Comparison of ENCODE assay signal across 19 cellular contexts in genomic region chr2:62698653-62699052, GRCh38. TPM values are rescaled to one million over a fixed set of nuclear protein-coding genes. Genes with fewer than 3 reads are reported as not detected.
A peak's percentile ranks its signal among the peaks of the same experiment; 100 is the strongest.
DNase-seq lines count a peak whose midpoint lies in the region; ATAC-seq and TF ChIP-seq lines count a peak whose summit lies in the region.
"Had no signal": no experiment of that assay in that cellular context is flagged by ENCODE, and none has a peak within 500 bp of the region (broad histone marks: within the 10 kb centered on the region; RNA-seq: fewer than 3 reads in every experiment).

No MANE protein-coding gene starts in this region.

- H3K36me3 ChIP-seq in SK-N-SH (replicated peaks in 1 of 2; ENCODE audit: control insufficient read depth in 1 of 2, insufficient read depth in 2 of 2, low read length in 1 of 2) (no peaks in the 10 kb centered on the region), right lobe of liver (no peaks in the 10 kb centered on the region), thyroid gland (no peaks in the 10 kb centered on the region), suprapubic skin (no peaks in the 10 kb centered on the region)
- H3K36me3 ChIP-seq: BLaER1 treated with 17β-estradiol and CSF1 and Interleukin-3, amounts not matched to agents 10 nM and 100 nM; MG63 had no signal

- H3K9me3 ChIP-seq in SK-N-SH (no peaks in the 10 kb centered on the region), right lobe of liver (no peaks in the 10 kb centered on the region), thyroid gland (no peaks in the 10 kb centered on the region), suprapubic skin (no peaks in the 10 kb centered on the region)
- H3K9me3 ChIP-seq: BLaER1 treated with 17β-estradiol and CSF1 and Interleukin-3, amounts not matched to agents 10 nM and 100 nM; MG63 had no signal

- CTCF ChIA-PET in SK-N-SH (lab: Yijun Ruan, JAX): interaction anchor here (1.2 kb wide), 1 partner anchor 12 kb away, joined by 3 read pairs; no protein-coding TSS in a partner anchor

- H3K9ac ChIP-seq in SK-N-SH: no peak overlapping the region
- H3K9ac ChIP-seq: BLaER1 treated with 17β-estradiol and CSF1 and Interleukin-3, amounts not matched to agents 10 nM and 100 nM had no signal

- H4K20me1 ChIP-seq in SK-N-SH (ENCODE audit: insufficient read depth): no peaks in the 10 kb centered on the region
- H4K20me1 ChIP-seq: BLaER1 treated with 17β-estradiol and CSF1 and Interleukin-3, amounts not matched to agents 10 nM and 100 nM had no signal

- H3K27me3 ChIP-seq in SK-N-SH (ENCODE audit: insufficient read depth): no peaks in the 10 kb centered on the region
- no peaks in the 10 kb centered on the region for H3K27me3 ChIP-seq in right lobe of liver
- H3K27me3 ChIP-seq in thyroid gland: no peaks in the 10 kb centered on the region
- no peaks in the 10 kb centered on the region for H3K27me3 ChIP-seq in suprapubic skin
- H3K27me3 ChIP-seq: BLaER1 treated with 17β-estradiol and CSF1 and Interleukin-3, amounts not matched to agents 10 nM and 100 nM; MG63 had no signal

- 86% methylated on average over 1 of the region's 1 CpG for WGBS in SK-N-SH (ENCODE audit: low lambda C conversion rate)
- WGBS in right lobe of liver (ENCODE audit: insufficient coverage, low coverage, low lambda C conversion rate, missing lambda C conversion rate): 35% methylated on average over 1 of the region's 1 CpG
- WGBS in thyroid gland, 2 donors: 58 to 59% methylated on average over 1 of the region's 1 CpG
- WGBS in suprapubic skin: 60% methylated on average over 1 of the region's 1 CpG

- no peaks in the 10 kb centered on the region for H3K79me2 ChIP-seq in SK-N-SH (ENCODE audit: insufficient read depth)

- no peak for DNase-seq in SK-N-SH
- DNase-seq in epithelial cell of esophagus (ENCODE audit: low read depth): peak; percentile 52
- peak; percentile 60 to 87 (median 74) for DNase-seq in right lobe of liver
- DNase-seq in thyroid gland: peak; percentile 76 to 85
- DNase-seq in SW 1271 (lab: John Stamatoyannopoulos, UW): no peak
- no peak for DNase-seq in suprapubic skin (ENCODE audit: low spot score in 2 of 2)
- DNase-seq: DMS 273 treated with DMSO at 0.1 percent for 48 hours, GDM1, GOT3, MG63, NCI-H1092 treated with DMSO at 0.1 percent for 48 hours, NCI-H2081 treated with DMSO at 0.1 percent for 48 hours, NCI-H510A treated with DMSO at 0.1 percent for 48 hours, NCI-H82 had no signal

- H3K4me2 ChIP-seq in SK-N-SH: no peak overlapping the region
- H3K4me2 ChIP-seq: BLaER1 treated with 17β-estradiol and CSF1 and Interleukin-3, amounts not matched to agents 10 nM and 100 nM had no signal

- H3K27ac ChIP-seq in SK-N-SH (ENCODE audit: low read depth in 2 of 2, low read length in 1 of 2): no peak overlapping the region
- peak overlapping the region; percentile 39 to 67 (median 63) for H3K27ac ChIP-seq in right lobe of liver
- H3K27ac ChIP-seq in thyroid gland: peak overlapping the region in 1 of 3 donors; percentile 11
- H3K27ac ChIP-seq in suprapubic skin: no peak overlapping the region
- H3K27ac ChIP-seq: 22Rv1; BLaER1 treated with 17β-estradiol and CSF1 and Interleukin-3, amounts not matched to agents 10 nM and 100 nM had no signal

- H2AFZ ChIP-seq in SK-N-SH (ENCODE audit: low read depth): no peak overlapping the region

- no peak for TF ChIP-seq RAD21 in SK-N-SH (IDR thresholded peaks at IDR 0.05; ENCODE audit: low read length)

- H3K4me3 ChIP-seq in SK-N-SH (ENCODE audit: low read depth in 2 of 2, low read length in 1 of 2) (no peak overlapping the region), epithelial cell of esophagus (ENCODE audit: low read length) (no peak overlapping the region), right lobe of liver (peak overlapping the region; percentile 1 to 25 (median 8)), thyroid gland (replicated peaks in 1 of 3) (no peak overlapping the region), suprapubic skin (no peak overlapping the region)
- H3K4me3 ChIP-seq: BLaER1 treated with 17β-estradiol and CSF1 and Interleukin-3, amounts not matched to agents 10 nM and 100 nM; GM12878; MG63 had no signal

- ATAC-seq in SK-N-SH treated with all-trans-retinoic acid at 6 μM for 48 hours (peak; percentile 32; the same call in 2 of the 3 replicates), right lobe of liver (peak; percentile 89 to 96 (median 94)), HG03108 (IDR thresholded peaks at IDR 0.05; ENCODE audit: unreplicated experiment) (no peak)
- ATAC-seq: GM12878 had no signal

- H3K9me2 ChIP-seq in SK-N-SH: no peaks in the 10 kb centered on the region

- TF ChIP-seq CTCF in SK-N-SH (IDR thresholded peaks at IDR 0.05): no peak
- TF ChIP-seq CTCF in epithelial cell of esophagus (IDR thresholded peaks at IDR 0.05; ENCODE audit: insufficient read depth, low read depth, low read length, missing control alignments): no peak
- TF ChIP-seq CTCF in right lobe of liver (IDR thresholded peaks at IDR 0.05): no peak
- TF ChIP-seq CTCF in thyroid gland (IDR thresholded peaks at IDR 0.05): no peak
- TF ChIP-seq CTCF in suprapubic skin (IDR thresholded peaks at IDR 0.05): no peak

- H3F3A ChIP-seq in SK-N-SH (replicated peaks; ENCODE audit: insufficient read depth): no peaks in the 10 kb centered on the region

- intact Hi-C loops in right lobe of liver (cut with DNase I) (no loop called here), thyroid gland (cut with DNase I) (no loop called here)

- POLR2A ChIA-PET in SK-N-SH (lab: Yijun Ruan, JAX): no interaction called here

- TF ChIP-seq EP300 in SK-N-SH (IDR thresholded peaks at IDR 0.05; ENCODE audit: borderline replicate concordance in 1 of 2, low read depth in 1 of 2, low read length in 1 of 2): no peak
- TF ChIP-seq EP300 in suprapubic skin (IDR thresholded peaks at IDR 0.05): no peak

- H3K4me1 ChIP-seq in SK-N-SH (ENCODE audit: control insufficient read depth in 1 of 2, insufficient read depth in 2 of 2, low read depth in 1 of 2, low read length in 1 of 2) (no peaks in the 10 kb centered on the region), right lobe of liver (peaks cover 0 to 31% (median 10%) of the 10 kb centered on the region in 4 donors), thyroid gland (peaks cover 6 to 11% of the 10 kb centered on the region in 2 donors), suprapubic skin (peaks cover 4% of the 10 kb centered on the region)
- H3K4me1 ChIP-seq: BLaER1 treated with 17β-estradiol and CSF1 and Interleukin-3, amounts not matched to agents 10 nM and 100 nM had no signal

- TF ChIP-seq POLR2A in right lobe of liver (IDR thresholded peaks at IDR 0.05) (peak; percentile 40), thyroid gland (IDR thresholded peaks at IDR 0.05) (no peak), suprapubic skin (IDR thresholded peaks at IDR 0.05) (no peak)

TF ChIP-seq in SK-N-SH treated with all-trans-retinoic acid at 6 μM for 48 hours, 23 proteins besides CTCF, POLR2A, EP300 and RAD21 (continues in another document):
- no peak for TF ChIP-seq POU6F1 (CRISPR knock-in tag; IDR thresholded peaks at IDR 0.05; ENCODE audit: borderline replicate concordance, low read depth)
- no peak for TF ChIP-seq RARB (CRISPR knock-in tag; IDR thresholded peaks at IDR 0.05)
- TF ChIP-seq PPARA (CRISPR knock-in tag; IDR thresholded peaks at IDR 0.05; ENCODE audit: borderline replicate concordance): no peak
- no peak for TF ChIP-seq CSDC2 (CRISPR knock-in tag; IDR thresholded peaks at IDR 0.05)

TF ChIP-seq in SK-N-SH, 30 proteins besides CTCF, POLR2A, EP300 and RAD21 (continues in another document):
- TF ChIP-seq TEAD4 (IDR thresholded peaks at IDR 0.05; ENCODE audit: borderline replicate concordance, insufficient read depth): no peak
- TF ChIP-seq ELF1 (IDR thresholded peaks at IDR 0.05): no peak
- TF ChIP-seq FOXM1 (IDR thresholded peaks at IDR 0.05; ENCODE audit: low read depth): no peak
- TF ChIP-seq USF1 (IDR thresholded peaks at IDR 0.05; ENCODE audit: borderline replicate concordance, low read depth): no peak
- no peak for TF ChIP-seq TAF1 (IDR thresholded peaks at IDR 0.05; ENCODE audit: borderline replicate concordance, low read depth, low read length)
- no peak for TF ChIP-seq GABPA (IDR thresholded peaks at IDR 0.05; ENCODE audit: low read depth)
- no peak for TF ChIP-seq CHD2 (IDR thresholded peaks at IDR 0.05; ENCODE audit: low read length, partially characterized antibody)
- no peak for TF ChIP-seq MEF2A (IDR thresholded peaks at IDR 0.05; ENCODE audit: borderline replicate concordance, low read depth)
- TF ChIP-seq MXI1 (IDR thresholded peaks at IDR 0.05; ENCODE audit: low read depth, low read length): no peak
- no peak for TF ChIP-seq SMC3 (IDR thresholded peaks at IDR 0.05; ENCODE audit: low read depth, low read length)
- no peak for TF ChIP-seq JUND (IDR thresholded peaks at IDR 0.05)
- TF ChIP-seq ZBTB33 (IDR thresholded peaks at IDR 0.05; ENCODE audit: borderline replicate concordance, low read depth): no peak
- no peak for TF ChIP-seq EZH2phosphoT487 (IDR thresholded peaks at IDR 0.05; ENCODE audit: borderline replicate concordance, low read depth)
- no peak for TF ChIP-seq TCF12 (IDR thresholded peaks at IDR 0.05)

RNA-seq across cellular contexts. Expression of gene EHBP1, which starts 6.9 kb away (rescaled TPM):
- 62.7 and 64.9 TPM in 2 replicates for polyA plus RNA-seq in SK-N-SH (2012; rRNA removed)
- 81.3 and 99.6 TPM in 2 replicates for polyA plus RNA-seq in SK-N-SH (2012; cell fraction: cytosol; rRNA removed)
- 53.5 and 77.1 TPM in 2 replicates for polyA plus RNA-seq in SK-N-SH (2012; cell fraction: nucleus; rRNA removed)
- total RNA-seq in right lobe of liver (10 to 100 TPM; 40.4 to 66.6 (median 46.3) TPM), thyroid gland (10 to 100 TPM; 49.9 to 68.8 (median 57.0) TPM), suprapubic skin (100 to 1,000 TPM in 1 of 4 donors, 10 to 100 TPM in 3; 42.9 to 116 (median 58.3) TPM)

Comparison
In these comparisons a context has a peak if more than half of its experiments do, and no peak if none do; other contexts are left out.
1. DNase-seq: peak in epithelial cell of esophagus (single experiment), right lobe of liver (3 of 3) and thyroid gland (2 of 2); none in SK-N-SH (single experiment), SW 1271 (0 of 2) and suprapubic skin (0 of 2).
2. H3K27ac ChIP-seq: peak in right lobe of liver (3 of 3); none in SK-N-SH (0 of 2) and suprapubic skin (single experiment).
3. H3K4me3 ChIP-seq: peak in right lobe of liver (3 of 3); none in SK-N-SH (0 of 2), epithelial cell of esophagus (single experiment), thyroid gland (0 of 3) and suprapubic skin (single experiment).